Comparison of ENCODE assay signal across 2 cellular contexts in the genomic region with DNA sequence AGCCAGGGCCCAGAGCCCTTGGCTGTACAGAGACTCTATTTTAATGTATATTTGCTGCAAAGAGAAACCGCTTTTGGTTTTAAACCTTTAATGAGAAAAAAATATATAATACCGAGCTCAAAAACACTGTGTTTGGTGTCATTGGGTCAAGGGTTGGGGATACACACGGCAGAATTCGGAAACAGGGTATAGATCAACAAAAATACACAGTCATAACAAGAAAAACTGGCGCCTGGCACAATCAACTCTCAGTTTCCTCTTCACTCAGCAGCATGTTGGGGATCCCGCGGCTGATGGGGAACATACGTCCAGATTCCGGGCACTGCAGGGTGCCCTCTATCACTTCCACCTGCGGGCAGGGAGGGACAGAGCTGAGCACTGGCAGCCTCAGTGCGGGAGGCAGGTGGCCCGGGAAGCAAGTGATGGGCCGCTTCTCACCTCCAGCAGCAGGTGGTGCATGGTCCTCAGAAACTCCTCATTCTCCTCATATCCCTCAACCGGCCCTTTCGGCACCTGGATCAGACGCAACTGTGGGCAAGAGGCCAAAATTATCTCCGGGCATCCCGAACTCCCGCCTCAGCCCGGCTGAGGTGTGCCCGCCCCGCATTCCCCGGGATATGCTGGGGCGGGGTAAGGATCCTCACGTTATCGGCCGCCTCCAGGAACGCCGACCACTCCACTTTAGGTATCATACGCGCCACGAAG.
TF ChIP-seq lines count a peak whose summit lies in the region.

No MANE protein-coding gene starts in this region.

TF ChIP-seq in HEK293T, 16 proteins besides CTCF, POLR2A, EP300 and RAD21:
- peak; percentile 17; the same call in 1 of the 2 replicates for TF ChIP-seq L3MBTL2 (conservative IDR thresholded peaks at IDR 0.05)

TF ChIP-seq in GM12878, 131 proteins besides CTCF, POLR2A, EP300 and RAD21:
- peak; percentile 71 for TF ChIP-seq JUNB (IDR thresholded peaks at IDR 0.05)
- 0 out of 2 replicates have a peak, but pooled peaks have one; percentile 6 for TF ChIP-seq TCF3 (IDR thresholded peaks at IDR 0.05; ENCODE audit: borderline replicate concordance, insufficient read depth, low read depth, low read length)
- 0 out of 2 replicates have a peak, but pooled peaks have one; percentile 7 for TF ChIP-seq MTA3 (IDR thresholded peaks at IDR 0.05; ENCODE audit: borderline replicate concordance, low read length)
- 0 out of 2 replicates have a peak, but pooled peaks have one; percentile 16 for TF ChIP-seq TCF12 (IDR thresholded peaks at IDR 0.05; ENCODE audit: low read depth, low read length)
- TF ChIP-seq IRF4 (IDR thresholded peaks at IDR 0.05; ENCODE audit: low read depth, low read length), result 0 out of 2 replicates have a peak, but pooled peaks have one; percentile 31
- 0 out of 2 replicates have a peak, but pooled peaks have one; percentile 11 for TF ChIP-seq CHD1 (IDR thresholded peaks at IDR 0.05; ENCODE audit: low read depth, low read length)
- 0 out of 2 replicates have a peak, but pooled peaks have one; percentile 4 for TF ChIP-seq SMC3 (IDR thresholded peaks at IDR 0.05; ENCODE audit: borderline replicate concordance, low read length)
- TF ChIP-seq SMARCA5 (IDR thresholded peaks at IDR 0.05), result 0 out of 2 replicates have a peak, but pooled peaks have one; percentile 40
- TF ChIP-seq IKZF2 (IDR thresholded peaks at IDR 0.05), result peak in 1 of 2 experiments; percentile 12; a peak in 2 of 4 replicates
- TF ChIP-seq LARP7 (IDR thresholded peaks at IDR 0.05), result peak; percentile 69; the same call in 1 of the 2 replicates
TF ChIP-seq in GM12878: peak in this region for 10; not testable (repeated sequence) for 121.
